ENCODE assay signal across 8 cellular contexts in genomic region chr22:37199103-37199838, GRCh38. TPM values are rescaled to one million over a fixed set of nuclear protein-coding genes. Genes with fewer than 3 reads are reported as not detected.
DNase-seq lines count a peak whose midpoint lies in the region; ATAC-seq and TF ChIP-seq lines count a peak whose summit lies in the region.

No MANE protein-coding gene starts in this region.

- H3K27me3 Mint-ChIP-seq in GM23338 (ENCODE audit: insufficient read depth, low read depth, poor library complexity) (peaks cover 5% of the 10 kb centered on the region), natural killer cell (ENCODE audit: low read depth in 2 of 2) (no peaks in the 10 kb centered on the region)
- no peaks in the 10 kb centered on the region for H3K27me3 Mint-ChIP-seq in activated T-helper 2 cell treated with anti-CD3 and anti-CD28 coated beads, Interferon-gamma antibody, Interleukin-2, Interleukin-4, amounts not matched to agents 10 μg/mL and 5 μg/mL and 100 μg/mL, durations not matched to agents 14 hours and 24 hours and 36 hours (ENCODE audit: low read depth)

- intact Hi-C loops in activated T-helper 2 cell treated with anti-CD3 and anti-CD28 coated beads, Interferon-gamma antibody, Interleukin-2, Interleukin-4, amounts not matched to agents 10 μg/mL and 5 μg/mL and 100 μg/mL, durations not matched to agents 14 hours and 24 hours and 36 hours (cut with micrococcal nuclease), result loop anchor here (1.0 to 5.0 kb wide), 8 partner anchors 20 to 422 kb away; partner anchors contain the start of genes IFT27 and KCTD17
- intact Hi-C loops in natural killer cell (cut with micrococcal nuclease), result loop anchor here (1.0 to 5.0 kb wide), 5 partner anchors 30 to 417 kb away; partner anchors contain the start of gene IL2RB

- H3K27ac ChIP-seq in GM23338 (ENCODE audit: low read depth), result no peak overlapping the region

- peak overlapping the region; percentile 92 for H3K4me2 ChIP-seq in GM23338

- H3K36me3 ChIP-seq in GM23338 (ENCODE audit: insufficient read depth), result no peaks in the 10 kb centered on the region

- peak overlapping the region; percentile 75 for H3K4me3 ChIP-seq in GM23338

- H2AFZ ChIP-seq in GM23338, result peak overlapping the region; percentile 93

- H3K4me1 Mint-ChIP-seq in GM23338 (peaks cover 15% of the 10 kb centered on the region), natural killer cell (peaks cover 27 to 40% of the 10 kb centered on the region in 2 donors)
- peaks cover 36% of the 10 kb centered on the region for H3K4me1 Mint-ChIP-seq in activated T-helper 2 cell treated with anti-CD3 and anti-CD28 coated beads, Interferon-gamma antibody, Interleukin-2, Interleukin-4, amounts not matched to agents 10 μg/mL and 5 μg/mL and 100 μg/mL, durations not matched to agents 14 hours and 24 hours and 36 hours (ENCODE audit: low read depth)

- H3K79me2 ChIP-seq in GM23338 (replicated peaks; ENCODE audit: insufficient read depth), result no peaks in the 10 kb centered on the region

- H3K27ac Mint-ChIP-seq in GM23338 (no peak overlapping the region), natural killer cell (peak overlapping the region; percentile 93 to 97)
- peak overlapping the region; percentile 94 for H3K27ac Mint-ChIP-seq in activated T-helper 2 cell treated with anti-CD3 and anti-CD28 coated beads, Interferon-gamma antibody, Interleukin-2, Interleukin-4, amounts not matched to agents 10 μg/mL and 5 μg/mL and 100 μg/mL, durations not matched to agents 14 hours and 24 hours and 36 hours

- DNase-seq in EH (ENCODE audit: low read depth) (peak; percentile 97), GM23338 (ENCODE audit: low spot score) (peak; percentile 98), LHCN-M2 (ENCODE audit: low read depth) (peak; percentile 95), RPMI7951 (ENCODE audit: low read depth) (peak; percentile 92), fibroblast of peridontal ligament (ENCODE audit: extremely low read depth) (peak; percentile 97), natural killer cell (peak; percentile 100)
- peak; percentile 100 for DNase-seq in activated T-helper 2 cell treated with anti-CD3 and anti-CD28 coated beads, Interferon-gamma antibody, Interleukin-2, Interleukin-4, amounts not matched to agents 10 μg/mL and 5 μg/mL and 100 μg/mL, durations not matched to agents 14 hours and 24 hours and 36 hours (ENCODE audit: low spot score)
- peak; percentile 98 for DNase-seq in stimulated activated naive CD4-positive, alpha-beta T cell treated with Interleukin-2 at 50 U/mL for 16 hours (lab: John Stamatoyannopoulos, UW)

- peaks cover 6% of the 10 kb centered on the region; the same call in 2 of the 3 replicates for H3K36me3 Mint-ChIP-seq in GM23338 (ENCODE audit: low read depth)
- H3K36me3 Mint-ChIP-seq in activated T-helper 2 cell treated with anti-CD3 and anti-CD28 coated beads, Interferon-gamma antibody, Interleukin-2, Interleukin-4, amounts not matched to agents 10 μg/mL and 5 μg/mL and 100 μg/mL, durations not matched to agents 14 hours and 24 hours and 36 hours (ENCODE audit: low read depth), result no peaks in the 10 kb centered on the region
- no peaks in the 10 kb centered on the region for H3K36me3 Mint-ChIP-seq in natural killer cell

- H3K9me3 Mint-ChIP-seq in GM23338 (no peaks in the 10 kb centered on the region; the same call in 2 of the 3 replicates), natural killer cell (no peaks in the 10 kb centered on the region)
- no peaks in the 10 kb centered on the region for H3K9me3 Mint-ChIP-seq in activated T-helper 2 cell treated with anti-CD3 and anti-CD28 coated beads, Interferon-gamma antibody, Interleukin-2, Interleukin-4, amounts not matched to agents 10 μg/mL and 5 μg/mL and 100 μg/mL, durations not matched to agents 14 hours and 24 hours and 36 hours

- peaks cover 8% of the 10 kb centered on the region; the same call in 1 of the 2 replicates for H3K4me1 ChIP-seq in GM23338 (ENCODE audit: insufficient read depth)

- ATAC-seq in GM23338, result peak; percentile 92
- peak; percentile 96 to 100 (median 96) for ATAC-seq in natural killer cell

- peak; percentile 59 to 82 for TF ChIP-seq CTCF in GM23338 (conservative IDR thresholded peaks at IDR 0.05; ENCODE audit: low read depth in 2 of 2)
- TF ChIP-seq CTCF in natural killer cell (IDR thresholded peaks at IDR 0.05), result peak; percentile 85

- no peaks in the 10 kb centered on the region for H3K27me3 ChIP-seq in GM23338 (ENCODE audit: insufficient read depth)

- H4K20me1 ChIP-seq in GM23338 (replicated peaks; ENCODE audit: insufficient read depth), result no peaks in the 10 kb centered on the region

- H3K9me2 ChIP-seq in GM23338 (ENCODE audit: insufficient read depth), result no peaks in the 10 kb centered on the region

- peak overlapping the region; percentile 79 for H3K4me3 Mint-ChIP-seq in GM23338
- H3K4me3 Mint-ChIP-seq in activated T-helper 2 cell treated with anti-CD3 and anti-CD28 coated beads, Interferon-gamma antibody, Interleukin-2, Interleukin-4, amounts not matched to agents 10 μg/mL and 5 μg/mL and 100 μg/mL, durations not matched to agents 14 hours and 24 hours and 36 hours (ENCODE audit: low read depth), result peak overlapping the region; percentile 86
- peak overlapping the region; percentile 90 for H3K4me3 Mint-ChIP-seq in natural killer cell

- no peaks in the 10 kb centered on the region for H3F3A ChIP-seq in GM23338 (replicated peaks; ENCODE audit: low read depth)

TF ChIP-seq in GM23338, 12 proteins besides CTCF, POLR2A, EP300 and RAD21 (continues in another document):
- TF ChIP-seq ETS1 (IDR thresholded peaks at IDR 0.05) (peak; percentile 36; the same call in 1 of the 2 replicates), NANOG (IDR thresholded peaks at IDR 0.05; ENCODE audit: borderline replicate concordance) (no peak), POLR2AphosphoS5 (IDR thresholded peaks at IDR 0.05; ENCODE audit: low read depth) (peak; percentile 96), JUNB (IDR thresholded peaks at IDR 0.05; ENCODE audit: unreplicated experiment) (no peak)

RNA-seq across cellular contexts. Expression of gene C1QTNF6, which starts 11.2 kb away (rescaled TPM):
- total RNA-seq in GM23338 (2014; rRNA removed; shearing (Covaris generic)), result 2.3 and 2.6 TPM in 2 replicates
- polyA plus RNA-seq in GM23338 (2016; fragmentation: Nextera tagmentation; extraction: Ambion mirVana), result 0.97 and 1.7 TPM in 2 replicates
- total RNA-seq in LHCN-M2 (2014; rRNA removed), result 2.2 and 3.2 TPM in 2 replicates
- polyA plus RNA-seq in LHCN-M2 (2012), result 1.5 TPM
- 2.0 and 2.2 TPM in 2 replicates for total RNA-seq in RPMI7951 (2014; rRNA removed; shearing (Covaris generic))
- total RNA-seq in activated T-helper 2 cell treated with anti-CD3 and anti-CD28 coated beads, Interferon-gamma antibody, Interleukin-2, Interleukin-4, amounts not matched to agents 10 μg/mL and 5 μg/mL and 100 μg/mL, durations not matched to agents 14 hours and 24 hours and 36 hours, result 7.5 and 7.7 TPM in 2 replicates
- total RNA-seq in natural killer cell, result 10 to 100 TPM in 1 of 3 donors, 1 to 10 TPM in 2; 6.0 to 10.3 (median 6.7) TPM

RNA-seq across cellular contexts. Expression of gene SSTR3, which starts 13.0 kb away (rescaled TPM):
- 0.04 and 0.66 TPM in 2 replicates for total RNA-seq in GM23338 (2014; rRNA removed; shearing (Covaris generic))
- polyA plus RNA-seq in GM23338 (2016; fragmentation: Nextera tagmentation; extraction: Ambion mirVana), result 0.10 TPM in 1 of 2 replicates, not detected in the other
- total RNA-seq in LHCN-M2 (2014; rRNA removed) (not detected in 2 replicates), natural killer cell (under 1 TPM; 0.20 to 0.64 (median 0.23) TPM)
- not detected for polyA plus RNA-seq in LHCN-M2 (2012)
- not detected in 2 replicates for total RNA-seq in RPMI7951 (2014; rRNA removed; shearing (Covaris generic))
- 0.64 and 0.75 TPM in 2 replicates for total RNA-seq in activated T-helper 2 cell treated with anti-CD3 and anti-CD28 coated beads, Interferon-gamma antibody, Interleukin-2, Interleukin-4, amounts not matched to agents 10 μg/mL and 5 μg/mL and 100 μg/mL, durations not matched to agents 14 hours and 24 hours and 36 hours

RNA-seq across cellular contexts. Expression of gene RAC2, which starts 44.8 kb away (rescaled TPM):
- 2.7 and 3.8 TPM in 2 replicates for total RNA-seq in GM23338 (2014; rRNA removed; shearing (Covaris generic))
- polyA plus RNA-seq in GM23338 (2016; fragmentation: Nextera tagmentation; extraction: Ambion mirVana), result 2.4 and 3.1 TPM in 2 replicates
- total RNA-seq in LHCN-M2 (2014; rRNA removed) (0.69 and 1.1 TPM in 2 replicates), natural killer cell (100 to 1,000 TPM; 647 to 744 (median 741) TPM)
- polyA plus RNA-seq in LHCN-M2 (2012), result 0.91 TPM
- total RNA-seq in RPMI7951 (2014; rRNA removed; shearing (Covaris generic)), result 138 and 151 TPM in 2 replicates
- 499 and 506 TPM in 2 replicates for total RNA-seq in activated T-helper 2 cell treated with anti-CD3 and anti-CD28 coated beads, Interferon-gamma antibody, Interleukin-2, Interleukin-4, amounts not matched to agents 10 μg/mL and 5 μg/mL and 100 μg/mL, durations not matched to agents 14 hours and 24 hours and 36 hours

RNA-seq across cellular contexts. Expression of gene IL2RB, which starts 49.6 kb away (rescaled TPM):
- 1.0 and 4.8 TPM in 2 replicates for total RNA-seq in GM23338 (2014; rRNA removed; shearing (Covaris generic))
- 0.36 and 0.90 TPM in 2 replicates for polyA plus RNA-seq in GM23338 (2016; fragmentation: Nextera tagmentation; extraction: Ambion mirVana)
- not detected in 2 replicates for total RNA-seq in LHCN-M2 (2014; rRNA removed)
- polyA plus RNA-seq in LHCN-M2 (2012), result not detected
- total RNA-seq in RPMI7951 (2014; rRNA removed; shearing (Covaris generic)), result 0.10 TPM in 1 of 2 replicates, not detected in the other
- total RNA-seq in activated T-helper 2 cell treated with anti-CD3 and anti-CD28 coated beads, Interferon-gamma antibody, Interleukin-2, Interleukin-4, amounts not matched to agents 10 μg/mL and 5 μg/mL and 100 μg/mL, durations not matched to agents 14 hours and 24 hours and 36 hours, result 404 and 410 TPM in 2 replicates
- 1,000 to 10,000 TPM in 2 of 3 donors, 100 to 1,000 TPM in 1; 905 to 1,386 (median 1,021) TPM for total RNA-seq in natural killer cell

Comparison
In these comparisons a context has a peak if more than half of its experiments do, and no peak if none do; other contexts are left out.
1. RNA of gene RAC2, which starts 44.8 kb away (total RNA-seq): 647 to 744 TPM in natural killer cell, 499 to 506 TPM in activated T-helper 2 cell treated with anti-CD3 and anti-CD28 coated beads, Interferon-gamma antibody, Interleukin-2, Interleukin-4, amounts not matched to agents 10 μg/mL and 5 μg/mL and 100 μg/mL, durations not matched to agents 14 hours and 24 hours and 36 hours and 138 to 151 TPM in RPMI7951; 2.7 to 3.8 TPM in GM23338 and 0.69 to 1.1 TPM in LHCN-M2; every median in the first group is over 10 times any median in the second.
2. Peak in every context shown above with its lines, with median percentiles within 50 percentile points of each other: DNase-seq and H3K4me3 Mint-ChIP-seq.